14 cellular contexts compared by ENCODE assay signal in the genomic region with DNA sequence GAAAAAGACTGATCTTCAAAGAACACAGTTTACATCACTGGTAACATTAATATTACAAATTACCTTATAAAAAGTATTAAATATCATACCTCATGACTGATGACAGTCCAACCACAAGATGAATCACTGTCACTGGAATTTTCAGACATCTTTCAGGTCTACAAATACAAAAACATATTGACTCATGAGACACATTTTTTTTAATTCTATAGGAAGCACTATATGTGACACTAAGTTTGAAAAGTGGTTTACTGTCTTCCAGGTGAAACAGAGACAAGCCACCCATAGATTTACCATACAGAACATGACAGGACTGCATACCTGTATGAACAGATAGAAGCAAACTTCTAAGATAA. TPM values are rescaled to one million over a fixed set of nuclear protein-coding genes. Genes with fewer than 3 reads are reported as not detected.
DNase-seq lines count a peak whose midpoint lies in the region; ATAC-seq and TF ChIP-seq lines count a peak whose summit lies in the region.
"Had no signal": no experiment of that assay in that cellular context is flagged by ENCODE, and none has a peak within 500 bp of the region (broad histone marks: within the 10 kb centered on the region; RNA-seq: fewer than 3 reads in every experiment).

No MANE protein-coding gene starts in this region.

- no peak overlapping the region for H3K27ac ChIP-seq in neural progenitor cell
- H3K27ac ChIP-seq: transverse colon had no signal

- H3K9me3 ChIP-seq in neural progenitor cell (ENCODE audit: low read depth) = no peaks in the 10 kb centered on the region
- H3K9me3 ChIP-seq: transverse colon had no signal

- no peak overlapping the region for H3K4me2 ChIP-seq in neural progenitor cell

- no peak overlapping the region for H3K27ac Mint-ChIP-seq in neural progenitor cell

- H3K4me3 ChIP-seq in neural progenitor cell = no peak overlapping the region
- H3K4me3 ChIP-seq: transverse colon had no signal

- no peak overlapping the region for H3K9ac ChIP-seq in neural progenitor cell

- TF ChIP-seq CTCF in neural progenitor cell (IDR thresholded peaks at IDR 0.05) = no peak

- no peaks in the 10 kb centered on the region for H3K36me3 ChIP-seq in neural progenitor cell

- H3K36me3 Mint-ChIP-seq in neural progenitor cell = peaks cover 11% of the 10 kb centered on the region

- H3K9me3 Mint-ChIP-seq in neural progenitor cell = no peaks in the 10 kb centered on the region

- no peaks in the 10 kb centered on the region for H4K20me1 ChIP-seq in neural progenitor cell (ENCODE audit: low read depth)

- H3F3A ChIP-seq in neural progenitor cell (ENCODE audit: low read depth) = peaks cover 2% of the 10 kb centered on the region

- DNase-seq in AG08396 (ENCODE audit: low spot score) (peak; percentile 22), HS-5 (ENCODE audit: low read depth) (peak; percentile 43), amniotic epithelial cell (ENCODE audit: low read depth) (peak; percentile 27), kidney glomerular epithelial cell (lab: John Stamatoyannopoulos, UW) (peak; percentile 18), neural progenitor cell (ENCODE audit: low spot score) (no peak), DMS153 treated with DMSO at 0.1 percent for 48 hours (lab: John Stamatoyannopoulos, UW; ENCODE audit: unreplicated experiment) (no peak)
- DNase-seq: activated CD4-positive, CD25-positive, alpha-beta regulatory T cell; activated CD8-positive, alpha-beta memory T cell treated with anti-CD3 and anti-CD28 coated beads, Interleukin-2, amount 50 U/mL, for 48 hours; DMS153; NCI-H1417; NCI-H446 treated with DMSO at 0.1 percent for 48 hours; transverse colon had no signal

- H3K27me3 ChIP-seq in neural progenitor cell = no peaks in the 10 kb centered on the region
- H3K27me3 ChIP-seq: transverse colon had no signal

- ATAC-seq in HG03565 (IDR thresholded peaks at IDR 0.05; ENCODE audit: unreplicated experiment) (no peak), HG03175 (IDR thresholded peaks at IDR 0.05; ENCODE audit: unreplicated experiment) (no peak)

- no peaks in the 10 kb centered on the region for H3K79me2 ChIP-seq in neural progenitor cell (ENCODE audit: low read depth)

- peaks cover 5% of the 10 kb centered on the region for H3K4me1 Mint-ChIP-seq in neural progenitor cell

- peaks cover 4% of the 10 kb centered on the region for H3K4me1 ChIP-seq in neural progenitor cell

- H3K4me3 Mint-ChIP-seq in neural progenitor cell = no peak overlapping the region

- peaks cover 3% of the 10 kb centered on the region for H3K27me3 Mint-ChIP-seq in neural progenitor cell (ENCODE audit: insufficient read depth, low read depth)

- no peak overlapping the region for H2AFZ ChIP-seq in neural progenitor cell (replicated peaks)

RNA-seq across cellular contexts. Expression of gene CCPG1, which starts 18.9 kb away (rescaled TPM):
- 13.8 and 28.0 TPM in 2 replicates for total RNA-seq in neural progenitor cell (ENCODE audit: low replicate concordance)

RNA-seq across cellular contexts. Expression of gene PIERCE2, which starts 19.0 kb away (rescaled TPM):
- 3.9 and 14.2 TPM in 2 replicates for total RNA-seq in neural progenitor cell (ENCODE audit: low replicate concordance)

Comparison
In these comparisons a context has a peak if more than half of its experiments do, and no peak if none do; other contexts are left out.
1. DNase-seq: peak in AG08396 (single experiment), HS-5 (single experiment), amniotic epithelial cell (single experiment) and kidney glomerular epithelial cell (single experiment); none in neural progenitor cell (single experiment) and DMS153 treated with DMSO at 0.1 percent for 48 hours (single experiment).